24 cellular contexts compared by ENCODE assay signal in the genomic region with DNA sequence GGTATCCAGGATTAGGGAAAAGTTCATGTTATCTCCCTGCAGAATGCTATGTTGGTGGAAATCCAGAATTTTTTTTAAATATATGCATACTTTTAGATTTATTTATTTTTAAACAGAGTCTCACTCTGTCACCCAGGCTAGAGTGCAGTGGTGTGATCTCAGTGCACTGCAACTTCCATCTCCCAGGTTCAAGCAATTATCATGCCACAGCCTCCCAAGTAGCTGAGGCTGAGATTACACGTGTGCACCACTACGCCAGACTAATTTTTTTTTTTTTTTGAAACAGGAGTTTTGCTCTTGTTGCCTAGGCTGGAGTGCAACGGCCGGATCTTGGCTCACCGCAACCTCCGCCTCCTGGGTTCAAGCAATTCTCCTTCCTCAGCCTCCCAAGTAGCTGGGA.
"Had no signal": no experiment of that assay in that cellular context is flagged by ENCODE, and none has a peak within 500 bp of the region (broad histone marks: within the 10 kb centered on the region; RNA-seq: fewer than 3 reads in every experiment).

No MANE protein-coding gene starts in this region.

- DNase-seq: activated B cell treated with CpG ODN at 0.5 μM for 24 hours; activated CD4-positive, alpha-beta T cell treated with anti-CD3 and anti-CD28 coated beads for 4 hours; activated CD4-positive, alpha-beta T cell treated with anti-CD3 and anti-CD28 coated beads, Interleukin-2, amount 50 U/mL, for 48 hours; activated CD8-positive, alpha-beta memory T cell treated with anti-CD3 and anti-CD28 coated beads, Interleukin-2, amount 50 U/mL, for 48 hours; activated naive CD4-positive, alpha-beta T cell treated with anti-CD3 and anti-CD28 coated beads for 36 hours; activated T-cell treated with anti-CD3 and anti-CD28 coated beads, Interleukin-2, amount 50 U/mL, for 4 hours; effector CD4-positive, alpha-beta T cell; erythroblast; foreskin keratinocyte; immature natural killer cell; naive thymus-derived CD4-positive, alpha-beta T cell; sigmoid colon; stimulated activated CD4-positive, alpha-beta T cell treated with anti-CD3 and anti-CD28 coated beads, Interleukin-2, amount 100 ng/mL, for 48 hours; stimulated activated CD8-positive, alpha-beta memory T cell treated with anti-CD3 and anti-CD28 coated beads, Interleukin-4, amount 100 ng/mL, for 48 hours; stimulated activated naive B cell treated with anti-CD40 and anti-IgM and Interleukin-4, amounts not matched to agents 10 μg/mL and 1 μg/mL and 100 μg/mL, for 72 hours; upper lobe of left lung had no signal

- H3K9me3 Mint-ChIP-seq: activated B cell treated with CpG ODN at 0.5 μM for 24 hours; activated naive CD4-positive, alpha-beta T cell treated with anti-CD3 and anti-CD28 coated beads for 36 hours; activated T-cell treated with anti-CD3 and anti-CD28 coated beads, Interleukin-2, amount 50 U/mL, for 4 hours; activated T-helper 2 cell treated with anti-CD3 and anti-CD28 coated beads, Interferon-gamma antibody, Interleukin-2, Interleukin-4, amounts not matched to agents 10 μg/mL and 5 μg/mL and 100 μg/mL, durations not matched to agents 14 hours and 24 hours and 36 hours; dendritic cell treated with granulocyte-macrophage colony-stimulating factor and Interleukin-4, amounts not matched to agents 40 ng/mL and 50 ng/mL, for 4 days; immature natural killer cell; neural progenitor cell; stimulated activated naive B cell treated with anti-CD40 and anti-IgM and Interleukin-4, amounts not matched to agents 10 μg/mL and 1 μg/mL and 100 μg/mL, for 72 hours; T-helper 2 cell treated with Interferon-gamma antibody and Interleukin-4, amounts not matched to agents 5 μg/mL and 100 μg/mL, for 36 hours had no signal

- H3K9me3 ChIP-seq: left lung, sigmoid colon, thoracic aorta, upper lobe of left lung had no signal

- H3K4me3 Mint-ChIP-seq: dendritic cell treated with granulocyte-macrophage colony-stimulating factor and Interleukin-4, amounts not matched to agents 40 ng/mL and 50 ng/mL, for 4 days; stimulated activated naive B cell treated with anti-CD40 and anti-IgM and Interleukin-4, amounts not matched to agents 10 μg/mL and 1 μg/mL and 100 μg/mL, for 72 hours had no signal

- H3K27ac ChIP-seq: foreskin keratinocyte, neural progenitor cell, thoracic aorta had no signal

- H3K27ac Mint-ChIP-seq: activated B cell treated with CpG ODN at 0.5 μM for 24 hours; activated naive CD4-positive, alpha-beta T cell treated with anti-CD3 and anti-CD28 coated beads for 36 hours; activated T-helper 2 cell treated with anti-CD3 and anti-CD28 coated beads, Interferon-gamma antibody, Interleukin-2, Interleukin-4, amounts not matched to agents 10 μg/mL and 5 μg/mL and 100 μg/mL, durations not matched to agents 14 hours and 24 hours and 36 hours; dendritic cell treated with granulocyte-macrophage colony-stimulating factor and Interleukin-4, amounts not matched to agents 40 ng/mL and 50 ng/mL, for 4 days; neural progenitor cell; stimulated activated naive B cell treated with anti-CD40 and anti-IgM and Interleukin-4, amounts not matched to agents 10 μg/mL and 1 μg/mL and 100 μg/mL, for 72 hours; T-helper 2 cell treated with Interferon-gamma antibody and Interleukin-4, amounts not matched to agents 5 μg/mL and 100 μg/mL, for 36 hours had no signal

- H3K27me3 Mint-ChIP-seq: activated B cell treated with CpG ODN at 0.5 μM for 24 hours; stimulated activated naive B cell treated with anti-CD40 and anti-IgM and Interleukin-4, amounts not matched to agents 10 μg/mL and 1 μg/mL and 100 μg/mL, for 72 hours had no signal

- ATAC-seq: activated T-cell treated with anti-CD3 and anti-CD28 coated beads, Interleukin-2, amount 50 U/mL, for 4 hours; foreskin keratinocyte; left lung; naive thymus-derived CD4-positive, alpha-beta T cell; stimulated activated naive B cell treated with anti-CD40 and anti-IgM and Interleukin-4, amounts not matched to agents 10 μg/mL and 1 μg/mL and 100 μg/mL, for 72 hours had no signal

- H3K4me3 ChIP-seq: left lung, lung, neural progenitor cell, sigmoid colon, thoracic aorta had no signal

- H3K9ac ChIP-seq: neural progenitor cell had no signal

- H3K36me3 ChIP-seq: left lung, neural progenitor cell, sigmoid colon, thoracic aorta, upper lobe of left lung had no signal

- H3K36me3 Mint-ChIP-seq: brain; immature natural killer cell; naive thymus-derived CD4-positive, alpha-beta T cell; neural progenitor cell had no signal

- H3K27me3 ChIP-seq: foreskin keratinocyte, left lung, sigmoid colon, upper lobe of left lung had no signal
